Comparison of ENCODE assay signal across 1 cellular context in genomic region chr1:204337047-204337446, GRCh38.
TF ChIP-seq lines count a peak whose summit lies in the region.

No MANE protein-coding gene starts in this region.

TF ChIP-seq in IMR-90, 13 proteins besides CTCF, POLR2A, EP300 and RAD21:
- TF ChIP-seq NFE2L2 (IDR thresholded peaks at IDR 0.05; ENCODE audit: low read depth, low read length) = no peak
- TF ChIP-seq USF2 (IDR thresholded peaks at IDR 0.05; ENCODE audit: low read depth, low read length) = no peak
- TF ChIP-seq SMC3 (IDR thresholded peaks at IDR 0.05; ENCODE audit: low read depth, low read length) = no peak
- TF ChIP-seq RFX5 (IDR thresholded peaks at IDR 0.05; ENCODE audit: low read depth, low read length) = no peak
- no peak for TF ChIP-seq BHLHE40 (IDR thresholded peaks at IDR 0.05; ENCODE audit: low read depth, low read length)
- TF ChIP-seq CEBPB (IDR thresholded peaks at IDR 0.05; ENCODE audit: low read depth, low read length) = no peak
- TF ChIP-seq RCOR1 (IDR thresholded peaks at IDR 0.05; ENCODE audit: insufficient replicate concordance, low read length) = no peak
- TF ChIP-seq MAFK (IDR thresholded peaks at IDR 0.05; ENCODE audit: low read depth, low read length) = no peak
- no peak for TF ChIP-seq CHD1 (IDR thresholded peaks at IDR 0.05; ENCODE audit: low read depth, low read length)
- TF ChIP-seq MAZ (IDR thresholded peaks at IDR 0.05; ENCODE audit: borderline replicate concordance, low read depth, low read length) = no peak
